31 cellular contexts compared by ENCODE assay signal in genomic region chrX:92283298-92283697, GRCh38.
"Had no signal": no experiment of that assay in that cellular context is flagged by ENCODE, and none has a peak within 500 bp of the region (broad histone marks: within the 10 kb centered on the region; RNA-seq: fewer than 3 reads in every experiment).

No MANE protein-coding gene starts in this region.

- H3K9me3 ChIP-seq: ascending aorta, body of pancreas, breast epithelium had no signal

- H3K27me3 ChIP-seq: ascending aorta, body of pancreas, brain microvascular endothelial cell had no signal

- DNase-seq: activated B cell treated with CpG ODN at 0.5 μM for 24 hours; activated CD4-positive, alpha-beta memory T cell treated with anti-CD3 and anti-CD28 coated beads for 36 hours; activated CD4-positive, alpha-beta T cell treated with anti-CD3 and anti-CD28 coated beads for 4 hours; activated CD4-positive, alpha-beta T cell treated with anti-CD3 and anti-CD28 coated beads, Interleukin-2, amount 10 ng/mL, durations not matched to agents 24 days and 14 days; activated CD4-positive, alpha-beta T cell treated with anti-CD3 and anti-CD28 coated beads, Interleukin-2, amount 50 U/mL, for 1 hour; activated CD4-positive, alpha-beta T cell treated with anti-CD3 and anti-CD28 coated beads, Interleukin-2, amount 50 U/mL, for 4 hours; activated CD4-positive, CD25-positive, alpha-beta regulatory T cell treated with anti-CD3 and anti-CD28 coated beads, Interleukin-2, amount 50 U/mL, for 72 hours; activated CD8-positive, alpha-beta memory T cell treated with anti-CD3 and anti-CD28 coated beads, Interleukin-2, amount 50 U/mL, for 4 hours; activated CD8-positive, alpha-beta T cell treated with anti-CD3 and anti-CD28 coated beads for 36 hours; activated effector memory CD4-positive, alpha-beta T cell treated with anti-CD3 and anti-CD28 coated beads, Interleukin-2, amount 50 U/mL, for 16 hours; activated gamma-delta T cell treated with Interleukin-2 at 50 U/mL for 16 hours; activated naive CD4-positive, alpha-beta T cell treated with anti-CD3 and anti-CD28 coated beads, Interleukin-2, amount 10 ng/mL, durations not matched to agents 7 days and 5 days; activated naive CD4-positive, alpha-beta T cell treated with Interleukin-2 at 50 U/mL for 16 hours; activated naive CD8-positive, alpha-beta T cell treated with anti-CD3 and anti-CD28 coated beads, Interleukin-2, amount 10 ng/mL, durations not matched to agents 7 days and 5 days; activated naive CD8-positive, alpha-beta T cell treated with anti-CD3 and anti-CD28 coated beads, Interleukin-2, amount 50 U/mL, for 24 hours; activated T-cell treated with anti-CD3 and anti-CD28 coated beads for 4 hours; activated T-cell treated with anti-CD3 and anti-CD28 coated beads, Interleukin-2, amount 50 U/mL, for 1 hour; activated T-cell treated with anti-CD3 and anti-CD28 coated beads, Interleukin-2, amount 50 U/mL, for 4 hours; activated T-cell treated with anti-CD3 and anti-CD28 coated beads, Interleukin-2, amount 50 U/mL, for 72 hours; amygdala; anterior cingulate cortex; body of pancreas; brain microvascular endothelial cell; central memory CD4-positive, alpha-beta T cell; T-helper 1 cell; T-helper 2 cell; T-helper 9 cell had no signal

- H3K4me3 ChIP-seq: ascending aorta, body of pancreas, breast epithelium had no signal

- H3K27ac ChIP-seq: ascending aorta, body of pancreas, brain microvascular endothelial cell, breast epithelium, VCaP had no signal

- H3K4me1 ChIP-seq: ascending aorta, body of pancreas, breast epithelium had no signal

- H3K36me3 ChIP-seq: ascending aorta, brain microvascular endothelial cell, breast epithelium had no signal

- ATAC-seq: activated CD8-positive, alpha-beta T cell treated with anti-CD3 and anti-CD28 coated beads for 36 hours; activated naive CD8-positive, alpha-beta T cell treated with anti-CD3 and anti-CD28 coated beads, Interleukin-2, amount 50 U/mL, for 24 hours; activated T-cell treated with anti-CD3 and anti-CD28 coated beads, Interleukin-2, amount 50 U/mL, for 4 hours; activated T-cell treated with anti-CD3 and anti-CD28 coated beads, Interleukin-2, amount 50 U/mL, for 72 hours; activated T-helper 17 cell treated with anti-CD3 and anti-CD28 coated beads, Interleukin-2, amount 50 U/mL, for 72 hours; body of pancreas had no signal
